8 cellular contexts compared by ENCODE assay signal in genomic region chr3:43117257-43117656, GRCh38.
"Had no signal": no experiment of that assay in that cellular context is flagged by ENCODE, and none has a peak within 500 bp of the region (broad histone marks: within the 10 kb centered on the region; RNA-seq: fewer than 3 reads in every experiment).

No MANE protein-coding gene starts in this region.

- H3K9me3 Mint-ChIP-seq: GM23338, HFFc6, IgD-negative memory B cell had no signal

- H3K4me2 ChIP-seq: GM23338 had no signal

- H2AFZ ChIP-seq: GM23338 had no signal

- FAIRE-seq: HepG2 had no signal

- H3K36me3 Mint-ChIP-seq: IgD-negative memory B cell had no signal

- H3K27ac Mint-ChIP-seq: GM23338, HFFc6, IgD-negative memory B cell had no signal

- H3K4me1 Mint-ChIP-seq: IgD-negative memory B cell had no signal

- H3K27ac ChIP-seq: HL-60 had no signal

- DNase-seq: H7, HFFc6 had no signal

- H3K4me3 Mint-ChIP-seq: GM23338, HFFc6, IgD-negative memory B cell had no signal

- H3K4me1 ChIP-seq: HAP-1 had no signal

- H3K4me3 ChIP-seq: GM23338, HAP-1 had no signal

- H3K9me3 ChIP-seq: HAP-1 had no signal

- H3K36me3 ChIP-seq: HAP-1 had no signal

- ATAC-seq: GM23338, HCT116, HepG2 had no signal
